In the genomic region with DNA sequence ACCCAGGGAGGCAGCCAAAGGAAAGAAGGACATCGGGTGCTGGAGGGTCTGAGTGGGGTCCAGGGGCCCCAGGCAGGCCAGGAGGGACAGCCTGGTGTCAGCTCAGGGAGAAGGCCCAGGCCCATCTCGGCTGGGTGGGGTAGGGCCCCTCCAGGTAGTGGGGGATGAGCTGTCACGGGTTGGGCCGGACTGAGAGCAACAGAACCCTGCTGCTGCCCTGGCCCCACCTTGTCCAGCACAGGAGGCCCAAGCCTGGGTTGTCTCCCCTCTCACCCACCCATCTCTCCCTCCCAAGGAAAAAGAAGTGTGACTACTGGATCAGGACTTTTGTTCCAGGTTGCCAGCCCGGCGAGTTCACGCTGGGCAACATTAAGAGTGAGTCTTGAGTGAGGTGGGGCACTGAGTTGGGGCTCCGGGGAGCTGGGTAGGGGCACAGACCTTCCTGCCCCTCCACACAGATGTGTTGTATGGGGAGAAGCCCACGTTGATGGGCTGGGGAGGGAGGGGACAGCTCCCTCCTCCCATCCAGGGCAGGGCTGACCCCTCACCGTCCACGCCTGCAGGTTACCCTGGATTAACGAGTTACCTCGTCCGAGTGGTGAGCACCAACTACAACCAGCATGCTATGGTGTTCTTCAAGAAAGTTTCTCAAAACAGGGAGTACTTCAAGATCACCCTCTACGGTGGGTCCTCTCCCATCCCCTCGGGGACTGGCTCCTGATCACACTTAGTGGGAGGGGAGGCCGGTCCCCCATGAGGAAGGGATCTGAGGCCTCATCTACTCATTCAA, we compare ENCODE assay signal across 1 cellular context.
TF ChIP-seq lines count a peak whose summit lies in the region.

No MANE protein-coding gene starts in this region.

TF ChIP-seq in H1, 55 proteins besides CTCF, POLR2A, EP300 and RAD21:
- no peak for TF ChIP-seq TCF12 (IDR thresholded peaks at IDR 0.05; ENCODE audit: low read depth, low read length)
- TF ChIP-seq BCL11A (IDR thresholded peaks at IDR 0.05; ENCODE audit: low read depth in 2 of 2, low read length in 2 of 2): no peak
- no peak for TF ChIP-seq CEBPB (IDR thresholded peaks at IDR 0.05; ENCODE audit: low read depth, low read length)
- TF ChIP-seq, protein P1, sequence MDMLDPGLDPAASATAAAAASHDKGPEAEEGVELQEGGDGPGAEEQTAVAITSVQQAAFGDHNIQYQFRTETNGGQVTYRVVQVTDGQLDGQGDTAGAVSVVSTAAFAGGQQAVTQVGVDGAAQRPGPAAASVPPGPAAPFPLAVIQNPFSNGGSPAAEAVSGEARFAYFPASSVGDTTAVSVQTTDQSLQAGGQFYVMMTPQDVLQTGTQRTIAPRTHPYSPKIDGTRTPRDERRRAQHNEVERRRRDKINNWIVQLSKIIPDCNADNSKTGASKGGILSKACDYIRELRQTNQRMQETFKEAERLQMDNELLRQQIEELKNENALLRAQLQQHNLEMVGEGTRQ (IDR thresholded peaks at IDR 0.05; ENCODE audit: low read length): no peak
- TF ChIP-seq JUN (IDR thresholded peaks at IDR 0.05; ENCODE audit: low read depth, low read length): no peak
